5 cellular contexts compared by ENCODE assay signal in genomic region chr3:5564278-5564666, GRCh38.
"Had no signal": no experiment of that assay in that cellular context is flagged by ENCODE, and none has a peak within 500 bp of the region (broad histone marks: within the 10 kb centered on the region; RNA-seq: fewer than 3 reads in every experiment).

No MANE protein-coding gene starts in this region.

- H3K4me1 ChIP-seq: HAP-1 had no signal

- H2AFZ ChIP-seq: GM23248 had no signal

- H3K36me3 ChIP-seq: HAP-1 had no signal

- DNase-seq: GM23248, GOT3, H7, KBM-7 had no signal

- H3K4me3 ChIP-seq: GM23248, HAP-1 had no signal

- H3K9ac ChIP-seq: GM23248 had no signal

- H3K27ac ChIP-seq: GM23248 had no signal

- H3K9me3 ChIP-seq: HAP-1 had no signal
